ENCODE assay signal across 8 cellular contexts in genomic region chr10:132329565-132330485, GRCh38. TPM values are rescaled to one million over a fixed set of nuclear protein-coding genes. Genes with fewer than 3 reads are reported as not detected.
A peak's percentile ranks its signal among the peaks of the same experiment; 100 is the strongest.
DNase-seq lines count a peak whose midpoint lies in the region; ATAC-seq lines count a peak whose summit lies in the region.

No MANE protein-coding gene starts in this region.

- peak; percentile 25 for ATAC-seq in GM18517 (IDR thresholded peaks at IDR 0.05; ENCODE audit: unreplicated experiment)

- H3K36me3 ChIP-seq in ACC112 (ENCODE audit: insufficient read depth, low read length) (peaks cover 8% of the 10 kb centered on the region), SJSA1 (peaks cover 51% of the 10 kb centered on the region), duodenal mucosa (ENCODE audit: control insufficient read depth in 1 of 2, insufficient read depth in 2 of 2, low read length in 2 of 2) (no peaks in the 10 kb centered on the region), neuron (ENCODE audit: insufficient read depth, low read length) (peaks cover 3% of the 10 kb centered on the region)

- H3K79me2 ChIP-seq in ACC112 (ENCODE audit: control insufficient read depth, insufficient read depth, low read length, unreplicated experiment): peaks cover 51% of the 10 kb centered on the region

- H3K9ac ChIP-seq in duodenal mucosa (ENCODE audit: low read depth in 1 of 2, low read length in 2 of 2): peak overlapping the region; percentile 16 to 32

- H3K27me3 ChIP-seq in ACC112 (ENCODE audit: insufficient read depth, low read length): no peaks in the 10 kb centered on the region
- no peaks in the 10 kb centered on the region for H3K27me3 ChIP-seq in SJSA1 (replicated peaks)
- no peaks in the 10 kb centered on the region for H3K27me3 ChIP-seq in duodenal mucosa (ENCODE audit: control insufficient read depth in 1 of 2, insufficient read depth in 2 of 2, low read length in 2 of 2)
- H3K27me3 ChIP-seq in neuron (ENCODE audit: insufficient read depth, low read length): no peaks in the 10 kb centered on the region

- no peaks in the 10 kb centered on the region for H3K9me3 ChIP-seq in SJSA1 (replicated peaks)
- no peaks in the 10 kb centered on the region for H3K9me3 ChIP-seq in duodenal mucosa (ENCODE audit: control insufficient read depth in 1 of 2, low read length in 2 of 2)
- peaks cover 1% of the 10 kb centered on the region for H3K9me3 ChIP-seq in neuron (ENCODE audit: low read length)

- H2AFZ ChIP-seq in ACC112 (ENCODE audit: low read length, unreplicated experiment): no peak overlapping the region
- no peak overlapping the region for H2AFZ ChIP-seq in neuron (ENCODE audit: low read depth, low read length)

- DNase-seq in SJSA1 (ENCODE audit: low read depth in 1 of 2, low spot score in 2 of 2): peak; percentile 56 to 72
- no peak for DNase-seq in activated CD4-positive, CD25-positive, alpha-beta regulatory T cell (lab: John Stamatoyannopoulos, UW)
- no peak for DNase-seq in NCI-H2029 (lab: John Stamatoyannopoulos, UW)
- DNase-seq in mucosa of gallbladder (ENCODE audit: low spot score): no peak

- H3K27ac ChIP-seq in ACC112 (ENCODE audit: low read depth, low read length) (peak overlapping the region; percentile 17), SJSA1 (peak overlapping the region; percentile 35), duodenal mucosa (ENCODE audit: low read depth, low read length) (no peak overlapping the region)

- H3K4me1 ChIP-seq in ACC112 (ENCODE audit: control insufficient read depth, insufficient read depth, low read length, unreplicated experiment) (peaks cover 19% of the 10 kb centered on the region), SJSA1 (replicated peaks) (peaks cover 29% of the 10 kb centered on the region), duodenal mucosa (ENCODE audit: control insufficient read depth in 1 of 2, insufficient read depth in 2 of 2, low read length in 2 of 2) (peaks cover 10 to 21% of the 10 kb centered on the region in 2 donors), neuron (ENCODE audit: insufficient read depth, low read length) (peaks cover 18% of the 10 kb centered on the region)

- H3K4me3 ChIP-seq in ACC112 (ENCODE audit: low read depth, low read length) (peak overlapping the region; percentile 87), SJSA1 (peak overlapping the region; percentile 94), duodenal mucosa (ENCODE audit: low read depth in 1 of 2, low read length in 2 of 2) (peak overlapping the region; percentile 48 to 97), neuron (ENCODE audit: low read length) (peak overlapping the region; percentile 10)

RNA-seq across cellular contexts. Expression of gene LRRC27, which starts 2.2 kb away (rescaled TPM):
- total RNA-seq in SJSA1 (2014; rRNA removed; shearing (Covaris generic)): 3.7 and 3.8 TPM in 2 replicates
- 12.4 TPM for total RNA-seq in mucosa of gallbladder

RNA-seq across cellular contexts. Expression of gene STK32C, which starts 22.1 kb away (rescaled TPM):
- 5.5 and 13.4 TPM in 2 replicates for total RNA-seq in SJSA1 (2014; rRNA removed; shearing (Covaris generic))
- total RNA-seq in mucosa of gallbladder: 23.8 TPM

Comparison
In these comparisons a context has a peak if more than half of its experiments do, and no peak if none do; other contexts are left out.
1. H3K4me3 ChIP-seq: peak in every context shown above with its lines; median percentile 94 in SJSA1; 87 in ACC112; 72 in duodenal mucosa; 10 in neuron.
2. DNase-seq: peak in SJSA1 (2 of 2); none in activated CD4-positive, CD25-positive, alpha-beta regulatory T cell (0 of 4), NCI-H2029 (single experiment) and mucosa of gallbladder (single experiment).